14 cellular contexts compared by ENCODE assay signal in the genomic region with DNA sequence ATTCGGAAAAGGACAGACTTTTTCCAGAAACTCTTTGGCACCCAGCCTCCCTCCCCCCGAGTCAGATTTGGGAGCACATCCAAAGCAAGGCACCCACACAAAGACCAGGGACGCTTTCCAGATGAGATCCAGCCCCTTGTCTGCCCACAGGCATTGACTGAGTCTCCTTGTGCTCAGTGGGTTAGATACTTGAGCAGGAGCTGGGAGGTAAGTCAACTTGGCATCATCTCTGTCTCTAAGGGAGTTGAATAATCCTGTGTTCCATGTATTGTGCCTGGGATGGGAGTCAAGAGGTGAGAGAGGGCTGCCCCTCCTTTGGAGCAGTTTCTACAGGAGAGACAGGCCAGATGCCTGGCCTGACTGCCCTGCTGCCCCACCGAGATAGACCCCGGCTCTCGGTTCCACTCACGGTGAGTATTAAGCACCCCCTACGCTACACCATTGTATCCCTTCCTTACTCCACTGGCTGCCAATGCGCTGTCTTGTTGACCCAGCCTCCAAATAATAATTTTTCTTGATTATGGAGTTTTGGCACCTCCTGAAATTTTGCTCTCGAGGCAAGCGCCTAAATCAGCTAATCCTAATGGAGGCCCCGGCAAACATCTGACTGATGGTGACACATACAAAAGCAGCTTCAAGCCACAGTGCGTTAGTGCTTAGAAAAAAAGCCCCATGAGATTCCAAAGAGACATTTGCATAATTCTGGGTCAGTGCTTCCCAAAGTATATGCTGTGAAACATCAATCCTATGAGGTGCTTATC. TPM values are rescaled to one million over a fixed set of nuclear protein-coding genes. Genes with fewer than 3 reads are reported as not detected.
DNase-seq lines count a peak whose midpoint lies in the region; ATAC-seq, FAIRE-seq and TF ChIP-seq lines count a peak whose summit lies in the region.
"Had no signal": no experiment of that assay in that cellular context is flagged by ENCODE, and none has a peak within 500 bp of the region (broad histone marks: within the 10 kb centered on the region; RNA-seq: fewer than 3 reads in every experiment).

No MANE protein-coding gene starts in this region.

- no peak overlapping the region for H3K9ac ChIP-seq in stomach smooth muscle (ENCODE audit: low read length in 2 of 2)
- H3K9ac ChIP-seq: neural progenitor cell had no signal

- H3K36me3 ChIP-seq in esophagus muscularis mucosa: no peaks in the 10 kb centered on the region
- no peaks in the 10 kb centered on the region for H3K36me3 ChIP-seq in stomach smooth muscle (ENCODE audit: control insufficient read depth in 2 of 2, insufficient read depth in 2 of 2, low read length in 2 of 2)
- H3K36me3 ChIP-seq: neural progenitor cell had no signal

- DNase-seq in HTR-8/SVneo (ENCODE audit: insufficient read length, low spot score) (no peak), esophagus muscularis mucosa (ENCODE audit: extremely low spot score) (no peak), medulla oblongata (ENCODE audit: extremely low spot score) (peak; percentile 56), AG08396 (ENCODE audit: low spot score) (no peak), SK-N-DZ (ENCODE audit: low spot score) (no peak)
- DNase-seq in effector CD8-positive, alpha-beta T cell (lab: John Stamatoyannopoulos, UW): no peak
- DNase-seq: activated CD4-positive, alpha-beta memory T cell treated with anti-CD3 and anti-CD28 coated beads, Interleukin-2, amount 10 ng/mL, durations not matched to agents 7 days and 5 days; activated gamma-delta T cell; CD8-positive, alpha-beta memory T cell; kidney glomerular epithelial cell; NCI-H2227 treated with DMSO at 0.1 percent for 48 hours had no signal

- H3K27me3 ChIP-seq in esophagus muscularis mucosa: no peaks in the 10 kb centered on the region
- no peaks in the 10 kb centered on the region for H3K27me3 ChIP-seq in stomach smooth muscle (ENCODE audit: control insufficient read depth in 1 of 2, insufficient read depth in 2 of 2, low read length in 2 of 2)
- H3K27me3 ChIP-seq: neural progenitor cell had no signal

- no peak for TF ChIP-seq EP300 in esophagus muscularis mucosa (IDR thresholded peaks at IDR 0.05)

- peak; percentile 4 for FAIRE-seq in HTR-8/SVneo (lab: Jason Lieb, UNC)

- intact Hi-C loops in esophagus muscularis mucosa (cut with DNase I): no loop called here

- ATAC-seq in GM18870 (IDR thresholded peaks at IDR 0.05; ENCODE audit: unreplicated experiment): no peak

- TF ChIP-seq CTCF in esophagus muscularis mucosa (IDR thresholded peaks at IDR 0.05): no peak

- H3K4me1 ChIP-seq in esophagus muscularis mucosa: peaks cover 20 to 25% (median 23%) of the 10 kb centered on the region in 4 donors
- H3K4me1 ChIP-seq in stomach smooth muscle (ENCODE audit: control insufficient read depth, insufficient read depth, low read length): peaks cover 5% of the 10 kb centered on the region

- H3K27ac ChIP-seq in esophagus muscularis mucosa (replicated peaks in 1 of 4) (peak overlapping the region; percentile 51 to 68 (median 60)), stomach smooth muscle (ENCODE audit: low read length) (peak overlapping the region; percentile 6)
- H3K27ac ChIP-seq: neural progenitor cell had no signal

- no peak overlapping the region for H3K4me3 ChIP-seq in esophagus muscularis mucosa
- H3K4me3 ChIP-seq in stomach smooth muscle (ENCODE audit: low read length in 2 of 2): no peak overlapping the region
- H3K4me3 ChIP-seq: neural progenitor cell had no signal

- no peaks in the 10 kb centered on the region for H3K9me3 ChIP-seq in esophagus muscularis mucosa
- H3K9me3 ChIP-seq in stomach smooth muscle (ENCODE audit: control insufficient read depth in 2 of 2, low read length in 2 of 2): no peaks in the 10 kb centered on the region

- 69% methylated on average over 13 of the region's 13 CpGs for WGBS in esophagus muscularis mucosa

- no peak for TF ChIP-seq POLR2A in esophagus muscularis mucosa (IDR thresholded peaks at IDR 0.05; ENCODE audit: low read depth)

RNA-seq across cellular contexts. Expression of a gene that starts 29.6 kb away (rescaled TPM):
- 10 to 100 TPM in 3 of 4 donors, 1 to 10 TPM in 1; 7.8 to 26.5 (median 10.6) TPM for total RNA-seq in esophagus muscularis mucosa
- polyA plus RNA-seq in SK-N-DZ (2014; cell fraction: cytosol; rRNA removed): 3.2 and 3.7 TPM in 2 replicates
- 6.2 and 10.1 TPM in 2 replicates for polyA plus RNA-seq in SK-N-DZ (2014; cell fraction: nucleus; rRNA removed)
